Comparison of ENCODE assay signal across 8 cellular contexts in genomic region chr14:89899917-89900680, GRCh38. TPM values are rescaled to one million over a fixed set of nuclear protein-coding genes. Genes with fewer than 3 reads are reported as not detected.
DNase-seq lines count a peak whose midpoint lies in the region; ATAC-seq lines count a peak whose summit lies in the region.

No MANE protein-coding gene starts in this region.

- H3K27me3 Mint-ChIP-seq in activated CD8-positive, alpha-beta T cell treated with anti-CD3 and anti-CD28 coated beads, Interleukin-2, amount 10 ng/mL, durations not matched to agents 7 days and 5 days (ENCODE audit: low read depth) = no peaks in the 10 kb centered on the region

- H3K36me3 Mint-ChIP-seq in activated CD8-positive, alpha-beta T cell treated with anti-CD3 and anti-CD28 coated beads, Interleukin-2, amount 10 ng/mL, durations not matched to agents 7 days and 5 days (ENCODE audit: low read depth) = no peaks in the 10 kb centered on the region

- POLR2A ChIA-PET in activated CD8-positive, alpha-beta T cell treated with anti-CD3 and anti-CD28 coated beads, Interleukin-2, amount 10 ng/mL, durations not matched to agents 7 days and 5 days (lab: Charles Lee) = no interaction called here

- no peak overlapping the region for H3K4me3 Mint-ChIP-seq in activated CD8-positive, alpha-beta T cell treated with anti-CD3 and anti-CD28 coated beads, Interleukin-2, amount 10 ng/mL, durations not matched to agents 7 days and 5 days

- CTCF ChIA-PET in activated CD8-positive, alpha-beta T cell treated with anti-CD3 and anti-CD28 coated beads, Interleukin-2, amount 10 ng/mL, durations not matched to agents 7 days and 5 days (lab: Charles Lee) = interaction anchor here (1.0 to 1.5 kb wide), 2 partner anchors 723 to 1233 kb away, joined by 3 read pairs; no protein-coding TSS in a partner anchor

- H3K27ac Mint-ChIP-seq in activated CD8-positive, alpha-beta T cell treated with anti-CD3 and anti-CD28 coated beads, Interleukin-2, amount 10 ng/mL, durations not matched to agents 7 days and 5 days = no peak overlapping the region

- H3K4me1 Mint-ChIP-seq in activated CD8-positive, alpha-beta T cell treated with anti-CD3 and anti-CD28 coated beads, Interleukin-2, amount 10 ng/mL, durations not matched to agents 7 days and 5 days (ENCODE audit: low read depth) = peaks cover 11% of the 10 kb centered on the region

- no peak for ATAC-seq in activated CD8-positive, alpha-beta T cell treated with anti-CD3 and anti-CD28 coated beads, Interleukin-2, amount 10 ng/mL, durations not matched to agents 7 days and 5 days
- ATAC-seq in HG03565 (IDR thresholded peaks at IDR 0.05; ENCODE audit: unreplicated experiment) = no peak
- no peak for ATAC-seq in GM21723 (IDR thresholded peaks at IDR 0.05; ENCODE audit: unreplicated experiment)

- H3K9me3 Mint-ChIP-seq in activated CD8-positive, alpha-beta T cell treated with anti-CD3 and anti-CD28 coated beads, Interleukin-2, amount 10 ng/mL, durations not matched to agents 7 days and 5 days (ENCODE audit: insufficient read depth) = no peaks in the 10 kb centered on the region

- DNase-seq in NCI-H2081 (lab: John Stamatoyannopoulos, UW) (peak; percentile 23 to 24), NCI-H2081 treated with DMSO at 0.1 percent for 48 hours (lab: John Stamatoyannopoulos, UW) (no peak), HuH-7 (ENCODE audit: low spot score) (peak; percentile 48), left kidney (ENCODE audit: low read depth, low spot score) (peak; percentile 21)
- peak; percentile 38 for DNase-seq in activated CD8-positive, alpha-beta T cell treated with anti-CD3 and anti-CD28 coated beads, Interleukin-2, amount 10 ng/mL, durations not matched to agents 7 days and 5 days
- no peak for DNase-seq in activated effector memory CD4-positive, alpha-beta T cell treated with anti-CD3 and anti-CD28 coated beads, Interleukin-2, amount 50 U/mL, for 16 hours

RNA-seq across cellular contexts. Expression of gene EFCAB11, which starts 54.4 kb away (rescaled TPM):
- total RNA-seq in activated CD8-positive, alpha-beta T cell treated with anti-CD3 and anti-CD28 coated beads, Interleukin-2, amount 10 ng/mL, durations not matched to agents 7 days and 5 days = 10 to 100 TPM in 1 of 2 experiments, 1 to 10 TPM in 1; 9.8 to 11.9 TPM

RNA-seq across cellular contexts. Expression of gene TDP1, which starts 55.6 kb away (rescaled TPM):
- total RNA-seq in activated CD8-positive, alpha-beta T cell treated with anti-CD3 and anti-CD28 coated beads, Interleukin-2, amount 10 ng/mL, durations not matched to agents 7 days and 5 days = 10 to 100 TPM; 82.0 to 89.7 TPM

Comparison
In these comparisons a context has a peak if more than half of its experiments do, and no peak if none do; other contexts are left out.
1. DNase-seq: peak in NCI-H2081 (2 of 2), HuH-7 (single experiment), activated CD8-positive, alpha-beta T cell treated with anti-CD3 and anti-CD28 coated beads, Interleukin-2, amount 10 ng/mL, durations not matched to agents 7 days and 5 days (single experiment) and left kidney (single experiment); none in NCI-H2081 treated with DMSO at 0.1 percent for 48 hours (single experiment) and activated effector memory CD4-positive, alpha-beta T cell treated with anti-CD3 and anti-CD28 coated beads, Interleukin-2, amount 50 U/mL, for 16 hours (single experiment).